1 cellular context compared by ENCODE assay signal in genomic region chr1:50333595-50333974, GRCh38.
A peak's percentile ranks its signal among the peaks of the same experiment; 100 is the strongest.
TF ChIP-seq lines count a peak whose summit lies in the region.

No MANE protein-coding gene starts in this region.

TF ChIP-seq in K562, 482 proteins besides CTCF, POLR2A, EP300 and RAD21 (continued from another document):
- TF ChIP-seq E2F6 (IDR thresholded peaks at IDR 0.05; ENCODE audit: borderline replicate concordance in 1 of 2, extremely low read depth in 1 of 2, insufficient read depth in 1 of 2, insufficient read length in 1 of 2, low read depth in 1 of 2, low read length in 1 of 2, poor library complexity in 1 of 2, severe bottlenecking in 1 of 2) (peak; percentile 60 to 91), ZNF830 (CRISPR knock-in tag; IDR thresholded peaks at IDR 0.05) (no peak), SIRT6 (IDR thresholded peaks at IDR 0.05; ENCODE audit: low read depth, low read length) (no peak), ZNF584 (CRISPR knock-in tag; IDR thresholded peaks at IDR 0.05; ENCODE audit: low read depth) (no peak), CTBP1 (IDR thresholded peaks at IDR 0.05; ENCODE audit: borderline replicate concordance) (peak; percentile 12; the same call in 1 of the 2 replicates), ZBTB34 (CRISPR knock-in tag; IDR thresholded peaks at IDR 0.05) (no peak), ZBTB7A (IDR thresholded peaks at IDR 0.05; ENCODE audit: borderline replicate concordance, control insufficient read depth, low read depth, low read length) (peak; percentile 36; the same call in 1 of the 2 replicates), C11orf30 (IDR thresholded peaks at IDR 0.05; ENCODE audit: low read depth) (no peak), HMGXB4 (CRISPR knock-in tag; IDR thresholded peaks at IDR 0.05) (no peak), HMBOX1 (IDR thresholded peaks at IDR 0.05) (no peak), SREBF2 (CRISPR knock-in tag; IDR thresholded peaks at IDR 0.05) (no peak), ZNF124 (CRISPR knock-in tag; IDR thresholded peaks at IDR 0.05) (no peak), CBFA2T3 (IDR thresholded peaks at IDR 0.05) (no peak), CBX5 (IDR thresholded peaks at IDR 0.05; ENCODE audit: borderline replicate concordance, low read depth) (no peak)
